Comparison of ENCODE assay signal across 13 cellular contexts in genomic region chr9:114072181-114073140, GRCh38. TPM values are rescaled to one million over a fixed set of nuclear protein-coding genes. Genes with fewer than 3 reads are reported as not detected.
DNase-seq lines count a peak whose midpoint lies in the region; ATAC-seq and TF ChIP-seq lines count a peak whose summit lies in the region.
"Had no signal": no experiment of that assay in that cellular context is flagged by ENCODE, and none has a peak within 500 bp of the region (broad histone marks: within the 10 kb centered on the region; RNA-seq: fewer than 3 reads in every experiment).

No MANE protein-coding gene starts in this region.

- TF ChIP-seq CTCF in fibroblast of pulmonary artery (IDR thresholded peaks at IDR 0.05; ENCODE audit: low read length, missing control alignments) = no peak

- DNase-seq in G401 (ENCODE audit: low spot score) = peak; percentile 85
- DNase-seq in NCI-H69 (lab: John Stamatoyannopoulos, UW) = peak; percentile 54
- peak; percentile 37 for DNase-seq in fibroblast of pulmonary artery (ENCODE audit: low read depth)
- peak; percentile 7 for DNase-seq in pons (ENCODE audit: low spot score)
- no peak for DNase-seq in iPS-NIHi11 (ENCODE audit: low spot score)
- DNase-seq in AG08396 (ENCODE audit: low spot score) = no peak
- DNase-seq: activated T-cell treated with anti-CD3 and anti-CD28 coated beads, Interleukin-2, amount 50 U/mL, for 72 hours; stimulated activated CD4-positive, alpha-beta T cell treated with anti-CD3 and anti-CD28 coated beads, Interleukin-4, amount 100 ng/mL, for 24 hours had no signal

- ATAC-seq in GM21528 (IDR thresholded peaks at IDR 0.05; ENCODE audit: low FRiP score, unreplicated experiment) = no peak
- no peak for ATAC-seq in activated CD4-positive, CD25-positive, alpha-beta regulatory T cell treated with anti-CD3 and anti-CD28 coated beads, Interleukin-2, amount 50 U/mL, for 24 hours
- ATAC-seq: activated T-cell treated with anti-CD3 and anti-CD28 coated beads, Interleukin-2, amount 50 U/mL, for 72 hours had no signal

- no peak overlapping the region for H3K4me3 ChIP-seq in fibroblast of pulmonary artery (replicated peaks; ENCODE audit: low read depth, low read length)

- in situ Hi-C loops in G401 (cut with HindIII; ENCODE audit: low sequenced_read_pairs) = no loop called here

RNA-seq across cellular contexts. Expression of gene AMBP, which starts 5.6 kb away (rescaled TPM):
- total RNA-seq in G401 (2014; rRNA removed; shearing (Covaris generic)) = not detected in 2 replicates
- total RNA-seq: activated T-cell treated with anti-CD3 and anti-CD28 coated beads, Interleukin-2, amount 50 U/mL, for 72 hours; epithelial cell of proximal tubule; mononuclear cell; T-helper 2 cell treated with Interferon-gamma antibody and Interleukin-4, amounts not matched to agents 100 ng/mL and 5 ng/mL, for 36 hours had no signal

RNA-seq across cellular contexts. Expression of gene KIF12, which starts 26.6 kb away (rescaled TPM):
- 0.27 and 1.0 TPM in 2 replicates for total RNA-seq in G401 (2014; rRNA removed; shearing (Covaris generic))
- total RNA-seq: activated T-cell treated with anti-CD3 and anti-CD28 coated beads, Interleukin-2, amount 50 U/mL, for 72 hours; mononuclear cell; T-helper 2 cell treated with Interferon-gamma antibody and Interleukin-4, amounts not matched to agents 100 ng/mL and 5 ng/mL, for 36 hours had no signal

Comparison
In these comparisons a context has a peak if more than half of its experiments do, and no peak if none do; other contexts are left out.
1. DNase-seq: peak in G401 (single experiment), NCI-H69 (single experiment), fibroblast of pulmonary artery (single experiment) and pons (single experiment); none in iPS-NIHi11 (single experiment) and AG08396 (single experiment).